In the genomic region with DNA sequence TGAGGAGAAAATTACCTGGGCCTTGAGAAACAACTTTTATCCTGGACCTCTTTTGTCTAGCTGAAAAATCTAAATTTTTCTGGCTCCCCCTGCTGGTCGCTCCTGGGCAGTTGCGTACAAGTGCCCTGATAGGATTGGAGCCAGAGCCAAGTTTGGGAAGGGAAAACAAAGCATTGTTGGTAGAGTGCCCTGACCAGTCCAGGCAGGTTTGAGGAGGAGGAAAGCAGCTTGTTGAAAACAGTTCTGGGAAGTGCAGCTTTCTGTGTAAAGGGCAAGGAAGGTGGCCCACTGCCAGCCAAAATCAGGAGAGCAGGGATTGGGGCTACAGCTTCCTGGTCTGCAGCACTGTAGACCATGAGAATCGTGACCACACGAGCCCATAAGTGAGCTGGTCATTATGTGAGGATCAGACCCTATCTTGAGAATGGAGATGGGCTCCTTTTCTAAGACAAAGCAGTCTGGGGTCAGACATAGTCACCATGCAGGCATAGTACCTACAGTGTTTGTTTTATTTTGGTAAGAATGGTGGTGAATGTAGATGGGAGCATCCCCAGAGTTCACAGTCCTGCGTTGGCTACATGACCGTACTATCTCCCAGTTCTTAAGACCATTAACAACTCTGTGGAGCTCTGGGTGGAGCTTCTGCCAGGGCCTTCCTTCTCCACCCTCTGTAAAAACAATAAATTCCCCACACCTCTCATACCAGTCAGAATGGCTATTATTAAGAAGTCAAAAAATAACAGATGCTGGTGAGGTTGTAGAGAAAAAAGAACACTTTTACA, we compare ENCODE assay signal across 8 cellular contexts. TPM values are rescaled to one million over a fixed set of nuclear protein-coding genes. Genes with fewer than 3 reads are reported as not detected.
A peak's percentile ranks its signal among the peaks of the same experiment; 100 is the strongest.
DNase-seq lines count a peak whose midpoint lies in the region; ATAC-seq and TF ChIP-seq lines count a peak whose summit lies in the region.

No MANE protein-coding gene starts in this region.

- POLR2A ChIA-PET in Caco-2 (lab: Charles Lee): interaction anchor here (0.6 kb wide), 1 partner anchor 261 kb away, joined by 6 read pairs; no protein-coding TSS in a partner anchor

- CTCF ChIA-PET in Caco-2 (lab: Charles Lee): interaction anchor here (0.5 to 1.7 kb wide), 10 partner anchors 12 to 161 kb away, joined by 3 to 20 read pairs (median 3); partner anchors contain the start of genes PATZ1 and PIK3IP1

- DNase-seq in Caco-2 (peak; percentile 66 to 74), KBM-7 (peak; percentile 62), Right ventricle myocardium superior (peak; percentile 55), osteocyte (ENCODE audit: extremely low spot score, unreplicated experiment) (no peak), upper lobe of left lung (peak in 1 of 2 donors; percentile 87)
- peak; percentile 77 for DNase-seq in activated naive CD8-positive, alpha-beta T cell treated with anti-CD3 and anti-CD28 coated beads, Interleukin-2, amount 50 U/mL, for 24 hours

- H3K36me3 ChIP-seq in Caco-2 (ENCODE audit: control insufficient read depth, insufficient read depth, low read length): no peaks in the 10 kb centered on the region
- no peaks in the 10 kb centered on the region for H3K36me3 ChIP-seq in upper lobe of left lung

- 24 to 30% methylated on average over 4 to 6 of the region's 6 CpGs for WGBS in upper lobe of left lung, 2 donors

- H3K4me1 Mint-ChIP-seq in Caco-2 (ENCODE audit: low read depth, unreplicated experiment): peaks cover 7% of the 10 kb centered on the region
- H3K4me1 Mint-ChIP-seq in activated naive CD8-positive, alpha-beta T cell treated with anti-CD3 and anti-CD28 coated beads, Interleukin-2, amount 50 U/mL, for 24 hours: peaks cover 20% of the 10 kb centered on the region
- H3K4me1 Mint-ChIP-seq in osteocyte (ENCODE audit: unreplicated experiment): peaks cover 3% of the 10 kb centered on the region

- H3K27me3 Mint-ChIP-seq in Caco-2 (ENCODE audit: insufficient read depth, unreplicated experiment) (no peaks in the 10 kb centered on the region), osteocyte (ENCODE audit: unreplicated experiment) (peaks cover 6% of the 10 kb centered on the region)
- H3K27me3 Mint-ChIP-seq in activated naive CD8-positive, alpha-beta T cell treated with anti-CD3 and anti-CD28 coated beads, Interleukin-2, amount 50 U/mL, for 24 hours: no peaks in the 10 kb centered on the region

- ATAC-seq in SK-N-SH treated with all-trans-retinoic acid at 6 μM for 48 hours (peak; percentile 97), Right ventricle myocardium superior (ENCODE audit: poor library complexity) (peak; percentile 95), upper lobe of left lung (ENCODE audit: low FRiP score in 2 of 2) (peak; percentile 87 to 94), HG03457 (IDR thresholded peaks at IDR 0.05; ENCODE audit: unreplicated experiment) (no peak)
- ATAC-seq in activated naive CD8-positive, alpha-beta T cell treated with anti-CD3 and anti-CD28 coated beads, Interleukin-2, amount 50 U/mL, for 24 hours: peak; percentile 57

- TF ChIP-seq EP300 in upper lobe of left lung (IDR thresholded peaks at IDR 0.05): peak in 3 of 4 donors; percentile 1 to 91 (median 28)

- no peaks in the 10 kb centered on the region for H3K4me1 ChIP-seq in Caco-2
- peaks cover 0 to 14% (median 10%) of the 10 kb centered on the region in 4 donors for H3K4me1 ChIP-seq in upper lobe of left lung

- intact Hi-C loops in Caco-2 (cut with micrococcal nuclease; ENCODE audit: unreplicated experiment): loop anchor here (1.0 kb wide), 1 partner anchor 21 kb away; the partner anchor contains the start of gene PIK3IP1
- intact Hi-C loops in Right ventricle myocardium superior (cut with DNase I): no loop called here

- in situ Hi-C loops in KBM-7 (cut with MboI; ENCODE audit: low pct_unique_long_range_greater_than_20kb, low sequenced_read_pairs): no loop called here

- H3K36me3 Mint-ChIP-seq in Caco-2 (ENCODE audit: insufficient read depth, unreplicated experiment) (peaks cover 6% of the 10 kb centered on the region), osteocyte (ENCODE audit: unreplicated experiment) (peaks cover 4% of the 10 kb centered on the region)
- peaks cover 14% of the 10 kb centered on the region for H3K36me3 Mint-ChIP-seq in activated naive CD8-positive, alpha-beta T cell treated with anti-CD3 and anti-CD28 coated beads, Interleukin-2, amount 50 U/mL, for 24 hours (ENCODE audit: low read depth)

- H3K27ac ChIP-seq in upper lobe of left lung: peak overlapping the region; percentile 55 to 77 (median 66)

- no peak overlapping the region for H3K4me3 ChIP-seq in Caco-2 (ENCODE audit: low read depth, low read length)
- H3K4me3 ChIP-seq in upper lobe of left lung: no peak overlapping the region

- H3K4me3 Mint-ChIP-seq in Caco-2 (ENCODE audit: unreplicated experiment) (no peak overlapping the region), osteocyte (ENCODE audit: unreplicated experiment) (no peak overlapping the region)
- no peak overlapping the region for H3K4me3 Mint-ChIP-seq in activated naive CD8-positive, alpha-beta T cell treated with anti-CD3 and anti-CD28 coated beads, Interleukin-2, amount 50 U/mL, for 24 hours

- H3K27me3 ChIP-seq in Caco-2 (replicated peaks; ENCODE audit: control insufficient read depth, insufficient read depth, low read length): no peaks in the 10 kb centered on the region
- H3K27me3 ChIP-seq in upper lobe of left lung: no peaks in the 10 kb centered on the region

- H3K9me3 ChIP-seq in Caco-2 (no peaks in the 10 kb centered on the region), upper lobe of left lung (peaks cover 0 to 2% (median 0%) of the 10 kb centered on the region in 4 donors)

- no TSS peak for BruUV-seq in Caco-2 (replicated peaks; lab: Mats Ljungman, UMichigan)

- H3K27ac Mint-ChIP-seq in Caco-2 (ENCODE audit: unreplicated experiment): peak overlapping the region; percentile 65
- H3K27ac Mint-ChIP-seq in activated naive CD8-positive, alpha-beta T cell treated with anti-CD3 and anti-CD28 coated beads, Interleukin-2, amount 50 U/mL, for 24 hours: peak overlapping the region; percentile 3
- peak overlapping the region; percentile 33 for H3K27ac Mint-ChIP-seq in osteocyte (ENCODE audit: unreplicated experiment)

- TF ChIP-seq CTCF in Caco-2 (IDR thresholded peaks at IDR 0.05; ENCODE audit: insufficient read depth in 1 of 2, low read depth in 1 of 2, low read length in 1 of 2, severe bottlenecking in 1 of 2, unreplicated experiment in 1 of 2) (peak; percentile 71 to 85), osteocyte (IDR thresholded peaks at IDR 0.05) (peak; percentile 89), upper lobe of left lung (IDR thresholded peaks at IDR 0.05) (peak; percentile 69 to 89 (median 84))

- no peak for TF ChIP-seq POLR2A in upper lobe of left lung (IDR thresholded peaks at IDR 0.05)

- peaks cover 10% of the 10 kb centered on the region for H3K9me3 Mint-ChIP-seq in Caco-2 (ENCODE audit: unreplicated experiment)
- no peaks in the 10 kb centered on the region for H3K9me3 Mint-ChIP-seq in activated naive CD8-positive, alpha-beta T cell treated with anti-CD3 and anti-CD28 coated beads, Interleukin-2, amount 50 U/mL, for 24 hours
- peaks cover 10% of the 10 kb centered on the region for H3K9me3 Mint-ChIP-seq in osteocyte (ENCODE audit: unreplicated experiment)

TF ChIP-seq in SK-N-SH treated with all-trans-retinoic acid at 6 μM for 48 hours, 23 proteins besides CTCF, POLR2A, EP300 and RAD21 (continues in another document):
- TF ChIP-seq BACH2 (CRISPR knock-in tag; IDR thresholded peaks at IDR 0.05; ENCODE audit: borderline replicate concordance): no peak
- TF ChIP-seq TCF4 (CRISPR knock-in tag; IDR thresholded peaks at IDR 0.05; ENCODE audit: borderline replicate concordance): no peak
- TF ChIP-seq, protein P1, sequence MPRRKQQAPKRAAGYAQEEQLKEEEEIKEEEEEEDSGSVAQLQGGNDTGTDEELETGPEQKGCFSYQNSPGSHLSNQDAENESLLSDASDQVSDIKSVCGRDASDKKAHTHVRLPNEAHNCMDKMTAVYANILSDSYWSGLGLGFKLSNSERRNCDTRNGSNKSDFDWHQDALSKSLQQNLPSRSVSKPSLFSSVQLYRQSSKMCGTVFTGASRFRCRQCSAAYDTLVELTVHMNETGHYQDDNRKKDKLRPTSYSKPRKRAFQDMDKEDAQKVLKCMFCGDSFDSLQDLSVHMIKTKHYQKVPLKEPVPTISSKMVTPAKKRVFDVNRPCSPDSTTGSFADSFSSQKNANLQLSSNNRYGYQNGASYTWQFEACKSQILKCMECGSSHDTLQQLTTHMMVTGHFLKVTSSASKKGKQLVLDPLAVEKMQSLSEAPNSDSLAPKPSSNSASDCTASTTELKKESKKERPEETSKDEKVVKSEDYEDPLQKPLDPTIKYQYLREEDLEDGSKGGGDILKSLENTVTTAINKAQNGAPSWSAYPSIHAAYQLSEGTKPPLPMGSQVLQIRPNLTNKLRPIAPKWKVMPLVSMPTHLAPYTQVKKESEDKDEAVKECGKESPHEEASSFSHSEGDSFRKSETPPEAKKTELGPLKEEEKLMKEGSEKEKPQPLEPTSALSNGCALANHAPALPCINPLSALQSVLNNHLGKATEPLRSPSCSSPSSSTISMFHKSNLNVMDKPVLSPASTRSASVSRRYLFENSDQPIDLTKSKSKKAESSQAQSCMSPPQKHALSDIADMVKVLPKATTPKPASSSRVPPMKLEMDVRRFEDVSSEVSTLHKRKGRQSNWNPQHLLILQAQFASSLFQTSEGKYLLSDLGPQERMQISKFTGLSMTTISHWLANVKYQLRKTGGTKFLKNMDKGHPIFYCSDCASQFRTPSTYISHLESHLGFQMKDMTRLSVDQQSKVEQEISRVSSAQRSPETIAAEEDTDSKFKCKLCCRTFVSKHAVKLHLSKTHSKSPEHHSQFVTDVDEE (CRISPR knock-in tag; IDR thresholded peaks at IDR 0.05): no peak
- TF ChIP-seq OSR1 (CRISPR knock-in tag; IDR thresholded peaks at IDR 0.05): no peak
- no peak for TF ChIP-seq ARNTL (CRISPR knock-in tag; IDR thresholded peaks at IDR 0.05; ENCODE audit: borderline replicate concordance, low read depth)
- TF ChIP-seq ZNF70 (CRISPR knock-in tag; IDR thresholded peaks at IDR 0.05): no peak
- TF ChIP-seq CREB5 (CRISPR knock-in tag; IDR thresholded peaks at IDR 0.05; ENCODE audit: low read depth): no peak
- TF ChIP-seq ESRRG (CRISPR knock-in tag; IDR thresholded peaks at IDR 0.05): no peak

RNA-seq across cellular contexts. Expression of gene PIK3IP1, which starts 21.3 kb away (rescaled TPM):
- total RNA-seq in Caco-2 (2022) (0.68 and 0.72 TPM in 2 replicates), Right ventricle myocardium superior (10.4 TPM), osteocyte (10.3 and 13.0 TPM in 2 replicates), upper lobe of left lung (10 to 100 TPM; 38.9 to 97.1 (median 65.8) TPM)

RNA-seq across cellular contexts. Expression of gene PATZ1, which starts 32.6 kb away (rescaled TPM):
- 36.6 and 40.9 TPM in 2 replicates for total RNA-seq in Caco-2 (2022)
- 9.9 TPM for total RNA-seq in Right ventricle myocardium superior
- total RNA-seq in osteocyte: 27.6 and 29.0 TPM in 2 replicates
- 10 to 100 TPM; 18.2 to 29.7 (median 24.0) TPM for total RNA-seq in upper lobe of left lung

Comparison
In these comparisons a context has a peak if more than half of its experiments do, and no peak if none do; other contexts are left out.
1. H3K27ac Mint-ChIP-seq: peak in every context shown above with its lines; median percentile 65 in Caco-2; 33 in osteocyte; 3 in activated naive CD8-positive, alpha-beta T cell treated with anti-CD3 and anti-CD28 coated beads, Interleukin-2, amount 50 U/mL, for 24 hours.